17 cellular contexts compared by ENCODE assay signal in genomic region chr19:50022823-50023222, GRCh38.
"Had no signal": no experiment of that assay in that cellular context is flagged by ENCODE, and none has a peak within 500 bp of the region (broad histone marks: within the 10 kb centered on the region; RNA-seq: fewer than 3 reads in every experiment).

No MANE protein-coding gene starts in this region.

- ATAC-seq: activated T-helper 17 cell treated with anti-CD3 and anti-CD28 coated beads, Interleukin-2, amount 50 U/mL, for 72 hours; natural killer cell; right cardiac atrium; SK-N-SH treated with all-trans-retinoic acid at 6 μM for 48 hours; stimulated activated naive CD8-positive, alpha-beta T cell treated with anti-CD3 and anti-CD28 coated beads, Interleukin-15, amount 100 ng/mL, for 72 hours; upper lobe of right lung had no signal

- H3K9me3 Mint-ChIP-seq: natural killer cell had no signal

- H3K27ac Mint-ChIP-seq: activated B cell treated with CpG ODN at 0.5 μM for 24 hours; activated naive CD4-positive, alpha-beta T cell treated with anti-CD3 and anti-CD28 coated beads for 36 hours; activated T-helper 17 cell treated with anti-CD3 and anti-CD28 coated beads, Interleukin-2, amount 50 U/mL, for 72 hours; stimulated activated naive CD8-positive, alpha-beta T cell treated with anti-CD3 and anti-CD28 coated beads, Interleukin-15, amount 100 ng/mL, for 72 hours had no signal

- H3K36me3 Mint-ChIP-seq: natural killer cell had no signal

- DNase-seq: activated B cell treated with CpG ODN at 0.5 μM for 24 hours; activated CD4-positive, alpha-beta T cell treated with anti-CD3 and anti-CD28 coated beads, Interleukin-2, amount 50 U/mL, for 1 hour; activated naive CD4-positive, alpha-beta T cell treated with anti-CD3 and anti-CD28 coated beads for 36 hours; adrenal gland; colonic mucosa; hippocampal formation; mesenchymal stem cell; natural killer cell; occipital lobe; right cardiac atrium; stimulated activated naive CD8-positive, alpha-beta T cell treated with anti-CD3 and anti-CD28 coated beads, Interleukin-15, amount 100 ng/mL, for 72 hours; T-helper 2 cell; testis; upper lobe of right lung had no signal

- H3K27me3 Mint-ChIP-seq: activated B cell treated with CpG ODN at 0.5 μM for 24 hours; activated T-helper 17 cell treated with anti-CD3 and anti-CD28 coated beads, Interleukin-2, amount 50 U/mL, for 72 hours; progenitor cell of endocrine pancreas; stimulated activated naive CD8-positive, alpha-beta T cell treated with anti-CD3 and anti-CD28 coated beads, Interleukin-15, amount 100 ng/mL, for 72 hours had no signal
